ENCODE assay signal across 1 cellular context in the genomic region with DNA sequence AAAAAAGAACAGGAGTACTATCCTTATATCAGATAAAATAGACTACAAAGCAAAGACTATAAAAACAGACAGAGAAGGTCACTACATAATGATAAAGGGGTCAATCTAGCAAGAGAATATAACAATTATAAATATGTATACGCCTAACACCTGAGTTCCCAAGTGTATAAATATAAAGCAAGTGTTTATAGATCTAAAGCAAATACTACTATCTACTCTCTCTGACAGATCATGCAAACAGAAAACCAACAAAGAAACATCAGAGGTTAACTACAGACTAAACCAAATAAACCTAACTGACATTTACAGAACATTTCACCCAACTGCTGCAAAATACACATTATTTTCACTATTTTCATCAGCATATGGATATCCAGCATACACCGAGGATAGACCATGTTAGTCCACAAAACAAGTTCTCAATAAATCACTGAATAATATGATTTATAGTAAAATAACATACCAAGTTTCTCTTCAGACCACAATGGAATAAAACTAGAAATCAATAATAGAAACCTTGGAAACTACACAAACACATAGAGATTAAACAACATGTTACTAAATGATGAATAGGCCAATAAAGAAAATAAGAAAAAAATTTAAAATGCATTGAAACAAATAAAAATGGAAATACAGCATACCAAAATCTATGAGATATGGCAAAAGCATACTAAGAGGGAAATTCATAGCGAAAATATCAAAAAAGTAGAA.
TF ChIP-seq lines count a peak whose summit lies in the region.

No MANE protein-coding gene starts in this region.

TF ChIP-seq in HepG2, 621 proteins besides CTCF, POLR2A, EP300 and RAD21 (continued from another document and continues in another):
- TF ChIP-seq, protein P1, sequence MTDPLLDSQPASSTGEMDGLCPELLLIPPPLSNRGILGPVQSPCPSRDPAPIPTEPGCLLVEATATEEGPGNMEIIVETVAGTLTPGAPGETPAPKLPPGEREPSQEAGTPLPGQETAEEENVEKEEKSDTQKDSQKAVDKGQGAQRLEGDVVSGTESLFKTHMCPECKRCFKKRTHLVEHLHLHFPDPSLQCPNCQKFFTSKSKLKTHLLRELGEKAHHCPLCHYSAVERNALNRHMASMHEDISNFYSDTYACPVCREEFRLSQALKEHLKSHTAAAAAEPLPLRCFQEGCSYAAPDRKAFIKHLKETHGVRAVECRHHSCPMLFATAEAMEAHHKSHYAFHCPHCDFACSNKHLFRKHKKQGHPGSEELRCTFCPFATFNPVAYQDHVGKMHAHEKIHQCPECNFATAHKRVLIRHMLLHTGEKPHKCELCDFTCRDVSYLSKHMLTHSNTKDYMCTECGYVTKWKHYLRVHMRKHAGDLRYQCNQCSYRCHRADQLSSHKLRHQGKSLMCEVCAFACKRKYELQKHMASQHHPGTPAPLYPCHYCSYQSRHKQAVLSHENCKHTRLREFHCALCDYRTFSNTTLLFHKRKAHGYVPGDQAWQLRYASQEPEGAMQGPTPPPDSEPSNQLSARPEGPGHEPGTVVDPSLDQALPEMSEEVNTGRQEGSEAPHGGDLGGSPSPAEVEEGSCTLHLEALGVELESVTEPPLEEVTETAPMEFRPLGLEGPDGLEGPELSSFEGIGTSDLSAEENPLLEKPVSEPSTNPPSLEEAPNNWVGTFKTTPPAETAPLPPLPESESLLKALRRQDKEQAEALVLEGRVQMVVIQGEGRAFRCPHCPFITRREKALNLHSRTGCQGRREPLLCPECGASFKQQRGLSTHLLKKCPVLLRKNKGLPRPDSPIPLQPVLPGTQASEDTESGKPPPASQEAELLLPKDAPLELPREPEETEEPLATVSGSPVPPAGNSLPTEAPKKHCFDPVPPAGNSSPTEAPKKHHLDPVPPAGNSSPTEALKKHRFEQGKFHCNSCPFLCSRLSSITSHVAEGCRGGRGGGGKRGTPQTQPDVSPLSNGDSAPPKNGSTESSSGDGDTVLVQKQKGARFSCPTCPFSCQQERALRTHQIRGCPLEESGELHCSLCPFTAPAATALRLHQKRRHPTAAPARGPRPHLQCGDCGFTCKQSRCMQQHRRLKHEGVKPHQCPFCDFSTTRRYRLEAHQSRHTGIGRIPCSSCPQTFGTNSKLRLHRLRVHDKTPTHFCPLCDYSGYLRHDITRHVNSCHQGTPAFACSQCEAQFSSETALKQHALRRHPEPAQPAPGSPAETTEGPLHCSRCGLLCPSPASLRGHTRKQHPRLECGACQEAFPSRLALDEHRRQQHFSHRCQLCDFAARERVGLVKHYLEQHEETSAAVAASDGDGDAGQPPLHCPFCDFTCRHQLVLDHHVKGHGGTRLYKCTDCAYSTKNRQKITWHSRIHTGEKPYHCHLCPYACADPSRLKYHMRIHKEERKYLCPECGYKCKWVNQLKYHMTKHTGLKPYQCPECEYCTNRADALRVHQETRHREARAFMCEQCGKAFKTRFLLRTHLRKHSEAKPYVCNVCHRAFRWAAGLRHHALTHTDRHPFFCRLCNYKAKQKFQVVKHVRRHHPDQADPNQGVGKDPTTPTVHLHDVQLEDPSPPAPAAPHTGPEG (CRISPR knock-in tag; IDR thresholded peaks at IDR 0.05) = no peak
- TF ChIP-seq, protein P2, sequence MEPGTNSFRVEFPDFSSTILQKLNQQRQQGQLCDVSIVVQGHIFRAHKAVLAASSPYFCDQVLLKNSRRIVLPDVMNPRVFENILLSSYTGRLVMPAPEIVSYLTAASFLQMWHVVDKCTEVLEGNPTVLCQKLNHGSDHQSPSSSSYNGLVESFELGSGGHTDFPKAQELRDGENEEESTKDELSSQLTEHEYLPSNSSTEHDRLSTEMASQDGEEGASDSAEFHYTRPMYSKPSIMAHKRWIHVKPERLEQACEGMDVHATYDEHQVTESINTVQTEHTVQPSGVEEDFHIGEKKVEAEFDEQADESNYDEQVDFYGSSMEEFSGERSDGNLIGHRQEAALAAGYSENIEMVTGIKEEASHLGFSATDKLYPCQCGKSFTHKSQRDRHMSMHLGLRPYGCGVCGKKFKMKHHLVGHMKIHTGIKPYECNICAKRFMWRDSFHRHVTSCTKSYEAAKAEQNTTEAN (CRISPR knock-in tag; conservative IDR thresholded peaks at IDR 0.05) = no peak
- TF ChIP-seq ZNF781 (CRISPR knock-in tag; IDR thresholded peaks at IDR 0.05; ENCODE audit: borderline replicate concordance, not compliant biosample characterization) (no peak), CREM (IDR thresholded peaks at IDR 0.05) (0 out of 2 replicates have a peak, but pooled peaks have one; percentile 28), CREM (CRISPR knock-in tag; IDR thresholded peaks at IDR 0.05) (no peak), ZNF383 (CRISPR knock-in tag; IDR thresholded peaks at IDR 0.05; ENCODE audit: borderline replicate concordance) (no peak), MAF1 (CRISPR knock-in tag; IDR thresholded peaks at IDR 0.05; ENCODE audit: borderline replicate concordance) (no peak), ZNF329 (CRISPR knock-in tag; IDR thresholded peaks at IDR 0.05; ENCODE audit: low read depth) (no peak), SOX5 (CRISPR knock-in tag; IDR thresholded peaks at IDR 0.05; ENCODE audit: borderline replicate concordance) (peak; percentile 70; the same call in 1 of the 2 replicates), ZNF546 (CRISPR knock-in tag; conservative IDR thresholded peaks at IDR 0.05) (no peak), KDM6A (CRISPR knock-in tag; IDR thresholded peaks at IDR 0.05; ENCODE audit: low read depth) (no peak), ZNF33B (CRISPR knock-in tag; IDR thresholded peaks at IDR 0.05) (no peak), ZNF558 (CRISPR knock-in tag; IDR thresholded peaks at IDR 0.05; ENCODE audit: borderline replicate concordance) (no peak), REL (CRISPR knock-in tag; conservative IDR thresholded peaks at IDR 0.05) (no peak), KAT2B (IDR thresholded peaks at IDR 0.05; ENCODE audit: borderline replicate concordance, low read depth, low read length) (no peak), NR2F1 (CRISPR knock-in tag; IDR thresholded peaks at IDR 0.05) (no peak), ZNF564 (CRISPR knock-in tag; IDR thresholded peaks at IDR 0.05) (no peak), TMF1 (CRISPR knock-in tag; IDR thresholded peaks at IDR 0.05; ENCODE audit: low read depth) (no peak), KMT2B (CRISPR knock-in tag; IDR thresholded peaks at IDR 0.05) (no peak), FOXP1 (IDR thresholded peaks at IDR 0.05) (no peak), FOXP1 (CRISPR knock-in tag; IDR thresholded peaks at IDR 0.05) (peak; percentile 75), TBX3 (IDR thresholded peaks at IDR 0.05; ENCODE audit: borderline replicate concordance) (peak; percentile 81; the same call in 1 of the 2 replicates), SRSF9 (IDR thresholded peaks at IDR 0.05; ENCODE audit: borderline replicate concordance, insufficient read depth, low read depth, low read length, poor library complexity, severe bottlenecking) (no peak), ZSCAN30 (CRISPR knock-in tag; IDR thresholded peaks at IDR 0.05) (no peak)
- TF ChIP-seq, protein P3, sequence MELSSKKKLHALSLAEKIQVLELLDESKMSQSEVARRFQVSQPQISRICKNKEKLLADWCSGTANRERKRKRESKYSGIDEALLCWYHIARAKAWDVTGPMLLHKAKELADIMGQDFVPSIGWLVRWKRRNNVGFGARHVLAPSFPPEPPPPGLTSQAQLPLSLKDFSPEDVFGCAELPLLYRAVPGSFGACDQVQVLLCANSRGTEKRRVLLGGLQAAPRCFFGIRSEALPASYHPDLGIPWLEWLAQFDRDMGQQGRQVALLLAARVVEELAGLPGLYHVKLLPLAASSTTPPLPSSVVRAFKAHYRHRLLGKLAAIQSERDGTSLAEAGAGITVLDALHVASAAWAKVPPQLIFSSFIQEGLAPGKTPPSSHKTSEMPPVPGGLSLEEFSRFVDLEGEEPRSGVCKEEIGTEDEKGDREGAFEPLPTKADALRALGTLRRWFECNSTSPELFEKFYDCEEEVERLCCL (CRISPR knock-in tag; IDR thresholded peaks at IDR 0.05; ENCODE audit: borderline replicate concordance) = no peak
- TF ChIP-seq, protein P4, sequence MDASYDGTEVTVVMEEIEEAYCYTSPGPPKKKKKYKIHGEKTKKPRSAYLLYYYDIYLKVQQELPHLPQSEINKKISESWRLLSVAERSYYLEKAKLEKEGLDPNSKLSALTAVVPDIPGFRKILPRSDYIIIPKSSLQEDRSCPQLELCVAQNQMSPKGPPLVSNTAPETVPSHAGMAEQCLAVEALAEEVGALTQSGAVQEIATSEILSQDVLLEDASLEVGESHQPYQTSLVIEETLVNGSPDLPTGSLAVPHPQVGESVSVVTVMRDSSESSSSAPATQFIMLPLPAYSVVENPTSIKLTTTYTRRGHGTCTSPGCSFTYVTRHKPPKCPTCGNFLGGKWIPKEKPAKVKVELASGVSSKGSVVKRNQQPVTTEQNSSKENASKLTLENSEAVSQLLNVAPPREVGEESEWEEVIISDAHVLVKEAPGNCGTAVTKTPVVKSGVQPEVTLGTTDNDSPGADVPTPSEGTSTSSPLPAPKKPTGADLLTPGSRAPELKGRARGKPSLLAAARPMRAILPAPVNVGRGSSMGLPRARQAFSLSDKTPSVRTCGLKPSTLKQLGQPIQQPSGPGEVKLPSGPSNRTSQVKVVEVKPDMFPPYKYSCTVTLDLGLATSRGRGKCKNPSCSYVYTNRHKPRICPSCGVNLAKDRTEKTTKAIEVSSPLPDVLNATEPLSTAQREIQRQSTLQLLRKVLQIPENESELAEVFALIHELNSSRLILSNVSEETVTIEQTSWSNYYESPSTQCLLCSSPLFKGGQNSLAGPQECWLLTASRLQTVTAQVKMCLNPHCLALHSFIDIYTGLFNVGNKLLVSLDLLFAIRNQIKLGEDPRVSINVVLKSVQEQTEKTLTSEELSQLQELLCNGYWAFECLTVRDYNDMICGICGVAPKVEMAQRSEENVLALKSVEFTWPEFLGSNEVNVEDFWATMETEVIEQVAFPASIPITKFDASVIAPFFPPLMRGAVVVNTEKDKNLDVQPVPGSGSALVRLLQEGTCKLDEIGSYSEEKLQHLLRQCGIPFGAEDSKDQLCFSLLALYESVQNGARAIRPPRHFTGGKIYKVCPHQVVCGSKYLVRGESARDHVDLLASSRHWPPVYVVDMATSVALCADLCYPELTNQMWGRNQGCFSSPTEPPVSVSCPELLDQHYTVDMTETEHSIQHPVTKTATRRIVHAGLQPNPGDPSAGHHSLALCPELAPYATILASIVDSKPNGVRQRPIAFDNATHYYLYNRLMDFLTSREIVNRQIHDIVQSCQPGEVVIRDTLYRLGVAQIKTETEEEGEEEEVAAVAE (CRISPR knock-in tag; IDR thresholded peaks at IDR 0.05; ENCODE audit: borderline replicate concordance) = no peak
- TF ChIP-seq, protein P5, sequence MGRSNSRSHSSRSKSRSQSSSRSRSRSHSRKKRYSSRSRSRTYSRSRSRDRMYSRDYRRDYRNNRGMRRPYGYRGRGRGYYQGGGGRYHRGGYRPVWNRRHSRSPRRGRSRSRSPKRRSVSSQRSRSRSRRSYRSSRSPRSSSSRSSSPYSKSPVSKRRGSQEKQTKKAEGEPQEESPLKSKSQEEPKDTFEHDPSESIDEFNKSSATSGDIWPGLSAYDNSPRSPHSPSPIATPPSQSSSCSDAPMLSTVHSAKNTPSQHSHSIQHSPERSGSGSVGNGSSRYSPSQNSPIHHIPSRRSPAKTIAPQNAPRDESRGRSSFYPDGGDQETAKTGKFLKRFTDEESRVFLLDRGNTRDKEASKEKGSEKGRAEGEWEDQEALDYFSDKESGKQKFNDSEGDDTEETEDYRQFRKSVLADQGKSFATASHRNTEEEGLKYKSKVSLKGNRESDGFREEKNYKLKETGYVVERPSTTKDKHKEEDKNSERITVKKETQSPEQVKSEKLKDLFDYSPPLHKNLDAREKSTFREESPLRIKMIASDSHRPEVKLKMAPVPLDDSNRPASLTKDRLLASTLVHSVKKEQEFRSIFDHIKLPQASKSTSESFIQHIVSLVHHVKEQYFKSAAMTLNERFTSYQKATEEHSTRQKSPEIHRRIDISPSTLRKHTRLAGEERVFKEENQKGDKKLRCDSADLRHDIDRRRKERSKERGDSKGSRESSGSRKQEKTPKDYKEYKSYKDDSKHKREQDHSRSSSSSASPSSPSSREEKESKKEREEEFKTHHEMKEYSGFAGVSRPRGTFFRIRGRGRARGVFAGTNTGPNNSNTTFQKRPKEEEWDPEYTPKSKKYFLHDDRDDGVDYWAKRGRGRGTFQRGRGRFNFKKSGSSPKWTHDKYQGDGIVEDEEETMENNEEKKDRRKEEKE (IDR thresholded peaks at IDR 0.05) = no peak
- TF ChIP-seq, protein P6, sequence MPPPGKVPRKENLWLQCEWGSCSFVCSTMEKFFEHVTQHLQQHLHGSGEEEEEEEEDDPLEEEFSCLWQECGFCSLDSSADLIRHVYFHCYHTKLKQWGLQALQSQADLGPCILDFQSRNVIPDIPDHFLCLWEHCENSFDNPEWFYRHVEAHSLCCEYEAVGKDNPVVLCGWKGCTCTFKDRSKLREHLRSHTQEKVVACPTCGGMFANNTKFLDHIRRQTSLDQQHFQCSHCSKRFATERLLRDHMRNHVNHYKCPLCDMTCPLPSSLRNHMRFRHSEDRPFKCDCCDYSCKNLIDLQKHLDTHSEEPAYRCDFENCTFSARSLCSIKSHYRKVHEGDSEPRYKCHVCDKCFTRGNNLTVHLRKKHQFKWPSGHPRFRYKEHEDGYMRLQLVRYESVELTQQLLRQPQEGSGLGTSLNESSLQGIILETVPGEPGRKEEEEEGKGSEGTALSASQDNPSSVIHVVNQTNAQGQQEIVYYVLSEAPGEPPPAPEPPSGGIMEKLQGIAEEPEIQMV (CRISPR knock-in tag; IDR thresholded peaks at IDR 0.05; ENCODE audit: low read depth) = no peak
- TF ChIP-seq, protein P7, sequence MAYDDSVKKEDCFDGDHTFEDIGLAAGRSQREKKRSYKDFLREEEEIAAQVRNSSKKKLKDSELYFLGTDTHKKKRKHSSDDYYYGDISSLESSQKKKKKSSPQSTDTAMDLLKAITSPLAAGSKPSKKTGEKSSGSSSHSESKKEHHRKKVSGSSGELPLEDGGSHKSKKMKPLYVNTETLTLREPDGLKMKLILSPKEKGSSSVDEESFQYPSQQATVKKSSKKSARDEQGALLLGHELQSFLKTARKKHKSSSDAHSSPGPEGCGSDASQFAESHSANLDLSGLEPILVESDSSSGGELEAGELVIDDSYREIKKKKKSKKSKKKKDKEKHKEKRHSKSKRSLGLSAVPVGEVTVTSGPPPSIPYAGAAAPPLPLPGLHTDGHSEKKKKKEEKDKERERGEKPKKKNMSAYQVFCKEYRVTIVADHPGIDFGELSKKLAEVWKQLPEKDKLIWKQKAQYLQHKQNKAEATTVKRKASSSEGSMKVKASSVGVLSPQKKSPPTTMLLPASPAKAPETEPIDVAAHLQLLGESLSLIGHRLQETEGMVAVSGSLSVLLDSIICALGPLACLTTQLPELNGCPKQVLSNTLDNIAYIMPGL (CRISPR knock-in tag; IDR thresholded peaks at IDR 0.05; ENCODE audit: borderline replicate concordance in 1 of 2, low read depth in 1 of 2) = no peak
